Comparison of ENCODE assay signal across 18 cellular contexts in the genomic region with DNA sequence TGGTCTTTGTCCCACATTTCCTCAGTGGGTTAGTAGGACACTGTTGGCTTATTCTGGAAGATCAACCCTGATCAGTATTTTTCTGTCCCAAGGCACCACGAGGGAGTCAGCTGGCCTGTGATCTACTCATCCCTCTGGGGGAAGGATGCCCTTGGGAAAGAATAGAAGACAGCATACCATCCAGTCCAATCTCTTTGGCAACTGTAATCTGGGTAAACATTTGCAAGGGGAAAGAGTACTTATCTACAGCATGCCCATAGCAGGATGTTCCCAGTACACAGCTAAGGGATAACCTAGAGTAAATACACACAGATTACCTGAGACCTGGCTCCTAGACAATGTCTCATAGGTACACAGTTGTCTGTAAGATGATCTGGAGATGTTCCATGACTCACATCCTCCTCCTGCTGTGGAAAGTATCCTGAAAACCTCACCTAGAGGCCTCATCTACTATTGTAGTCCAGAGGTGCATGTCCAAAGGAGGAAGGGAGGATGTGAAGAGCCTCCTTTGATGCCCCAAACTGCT.
"Had no signal": no experiment of that assay in that cellular context is flagged by ENCODE, and none has a peak within 500 bp of the region (broad histone marks: within the 10 kb centered on the region; RNA-seq: fewer than 3 reads in every experiment).

No MANE protein-coding gene starts in this region.

- H3K4me1 ChIP-seq: colonic mucosa, foreskin keratinocyte, psoas muscle, sigmoid colon, testis, tibial nerve had no signal

- H3K9me3 Mint-ChIP-seq: nephron progenitor cell; stimulated activated naive CD8-positive, alpha-beta T cell treated with anti-CD3 and anti-CD28 coated beads, Interleukin-15, amount 100 ng/mL, for 72 hours had no signal

- H3K4me1 Mint-ChIP-seq: immature natural killer cell; naive thymus-derived CD4-positive, alpha-beta T cell; stimulated activated naive B cell treated with anti-CD40 and anti-IgM and Interleukin-4, amounts not matched to agents 10 μg/mL and 1 μg/mL and 100 μg/mL, for 72 hours; stimulated activated naive CD8-positive, alpha-beta T cell treated with anti-CD3 and anti-CD28 coated beads, Interleukin-15, amount 100 ng/mL, for 72 hours had no signal

- H3K36me3 Mint-ChIP-seq: immature natural killer cell; naive thymus-derived CD4-positive, alpha-beta T cell; stimulated activated naive B cell treated with anti-CD40 and anti-IgM and Interleukin-4, amounts not matched to agents 10 μg/mL and 1 μg/mL and 100 μg/mL, for 72 hours had no signal

- DNase-seq: colonic mucosa; dermis blood vessel endothelial cell; foreskin keratinocyte; immature natural killer cell; mammary epithelial cell; naive thymus-derived CD4-positive, alpha-beta T cell; nephron progenitor cell; psoas muscle; retina; sigmoid colon; stimulated activated CD4-positive, alpha-beta T cell treated with anti-CD3 and anti-CD28 coated beads, Interleukin-2, amount 100 ng/mL, for 24 hours; stimulated activated CD4-positive, alpha-beta T cell treated with anti-CD3 and anti-CD28 coated beads, Interleukin-4, amount 100 ng/mL, for 4 hours; stimulated activated naive B cell treated with anti-CD40 and anti-IgM and Interleukin-4, amounts not matched to agents 10 μg/mL and 1 μg/mL and 100 μg/mL, for 72 hours; stimulated activated naive CD8-positive, alpha-beta T cell treated with anti-CD3 and anti-CD28 coated beads, Interleukin-15, amount 100 ng/mL, for 72 hours; testis had no signal

- H3K9me3 ChIP-seq: colonic mucosa, neutrophil, psoas muscle, sigmoid colon, testis, tibial nerve had no signal

- H3K27ac ChIP-seq: colonic mucosa, foreskin keratinocyte, psoas muscle, sigmoid colon, skin epidermis, testis, tibial nerve had no signal

- H3K27me3 Mint-ChIP-seq: naive thymus-derived CD4-positive, alpha-beta T cell; stimulated activated naive B cell treated with anti-CD40 and anti-IgM and Interleukin-4, amounts not matched to agents 10 μg/mL and 1 μg/mL and 100 μg/mL, for 72 hours; stimulated activated naive CD8-positive, alpha-beta T cell treated with anti-CD3 and anti-CD28 coated beads, Interleukin-15, amount 100 ng/mL, for 72 hours had no signal

- H3K36me3 ChIP-seq: colonic mucosa, neutrophil, sigmoid colon, tibial nerve had no signal

- H3K27me3 ChIP-seq: colonic mucosa, foreskin keratinocyte, neutrophil, sigmoid colon, testis, tibial nerve had no signal

- H3K27ac Mint-ChIP-seq: immature natural killer cell; naive thymus-derived CD4-positive, alpha-beta T cell; nephron progenitor cell; stimulated activated naive B cell treated with anti-CD40 and anti-IgM and Interleukin-4, amounts not matched to agents 10 μg/mL and 1 μg/mL and 100 μg/mL, for 72 hours had no signal

- H3K4me3 Mint-ChIP-seq: immature natural killer cell; naive thymus-derived CD4-positive, alpha-beta T cell; nephron progenitor cell; stimulated activated naive B cell treated with anti-CD40 and anti-IgM and Interleukin-4, amounts not matched to agents 10 μg/mL and 1 μg/mL and 100 μg/mL, for 72 hours; stimulated activated naive CD8-positive, alpha-beta T cell treated with anti-CD3 and anti-CD28 coated beads, Interleukin-15, amount 100 ng/mL, for 72 hours had no signal

- ATAC-seq: foreskin keratinocyte; naive thymus-derived CD4-positive, alpha-beta T cell; stimulated activated naive CD8-positive, alpha-beta T cell treated with anti-CD3 and anti-CD28 coated beads, Interleukin-15, amount 100 ng/mL, for 72 hours had no signal

- H3K4me3 ChIP-seq: colonic mucosa, psoas muscle, sigmoid colon, skin epidermis, testis, tibial nerve had no signal
